8 cellular contexts compared by ENCODE assay signal in genomic region chr2:189580662-189581353, GRCh38. TPM values are rescaled to one million over a fixed set of nuclear protein-coding genes. Genes with fewer than 3 reads are reported as not detected.
DNase-seq lines count a peak whose midpoint lies in the region; ATAC-seq, FAIRE-seq and TF ChIP-seq lines count a peak whose summit lies in the region.

TSS of gene SLC40A1 (minus strand) at chr2:189580786. CDS start at chr2:189580460, 326 bp downstream.

- H3K9me3 ChIP-seq in HEK293 (ENCODE audit: control insufficient read depth, insufficient read depth, low read depth, low read length), result no peaks in the 10 kb centered on the region
- no peaks in the 10 kb centered on the region for H3K9me3 ChIP-seq in colonic mucosa

- FAIRE-seq in H54 (lab: Jason Lieb, UNC), result no peak

- H3K36me3 ChIP-seq in HEK293 (ENCODE audit: control insufficient read depth in 2 of 2, insufficient read depth in 1 of 2, low read length in 2 of 2), result peaks cover 0 to 10% of the 10 kb centered on the region in 2 experiments; a peak in 1 of 3 replicates
- no peaks in the 10 kb centered on the region for H3K36me3 ChIP-seq in colonic mucosa

- POLR2A ChIA-PET in HEK293 (lab: Yijun Ruan, JAX), result interaction anchor here (0.6 to 1.6 kb wide), 17 partner anchors 8 to 140 kb away, joined by 3 to 8 read pairs (median 4); partner anchors contain the start of gene WDR75
- POLR2A ChIA-PET in activated CD4-positive, alpha-beta T cell treated with anti-CD3 and anti-CD28 coated beads for 36 hours (lab: Charles Lee), result interaction anchor here (0.6 to 0.9 kb wide), 3 partner anchors 13 to 82 kb away, joined by 4 to 11 read pairs (median 5); no protein-coding TSS in a partner anchor

- H3K4me3 ChIP-seq in HEK293 (ENCODE audit: low read depth, low read length) (peak within 1 kb of the TSS; percentile 57), colonic mucosa (peak within 1 kb of the TSS; percentile 58)

- H3K27ac ChIP-seq in HEK293 (ENCODE audit: extremely low read depth, low read depth, low read length), result peak within 1 kb of the TSS; percentile 60; the same call in 1 of the 2 replicates
- H3K27ac ChIP-seq in colonic mucosa, result peak within 1 kb of the TSS; percentile 95

- intact Hi-C loops in activated CD4-positive, alpha-beta T cell treated with anti-CD3 and anti-CD28 coated beads for 36 hours (cut with DNase I, micrococcal nuclease), result loop anchor here (1.0 to 5.0 kb wide), 4 partner anchors 60 to 201 kb away; partner anchors contain the start of genes WDR75 (in 2 of the 2), ORMDL1 (in 1 of the 2) and PMS1 (in 1 of the 2)
- intact Hi-C loops in colonic mucosa (cut with DNase I) (no loop called here), left colon (cut with DNase I, micrococcal nuclease) (no loop called here)

- TF ChIP-seq CTCF in HEK293 (tag by site-specific recombination; IDR thresholded peaks at IDR 0.05), result no peak
- TF ChIP-seq CTCF in colonic mucosa (IDR thresholded peaks at IDR 0.05), result no peak

- H3K27ac Mint-ChIP-seq in activated CD4-positive, alpha-beta T cell treated with anti-CD3 and anti-CD28 coated beads for 36 hours, result peak within 1 kb of the TSS; percentile 80

- H3K27me3 Mint-ChIP-seq in activated CD4-positive, alpha-beta T cell treated with anti-CD3 and anti-CD28 coated beads for 36 hours, result peaks cover 16% of the 10 kb centered on the region

- peak; percentile 84 for DNase-seq in DMS53 treated with DMSO at 0.1 percent for 48 hours (lab: John Stamatoyannopoulos, UW; ENCODE audit: unreplicated experiment)
- peak; percentile 66 to 85 for DNase-seq in NCI-H1930 (lab: John Stamatoyannopoulos, UW)
- peak; percentile 82 for DNase-seq in activated CD4-positive, alpha-beta T cell treated with anti-CD3 and anti-CD28 coated beads for 36 hours
- peak; percentile 82 for DNase-seq in colonic mucosa
- peak; percentile 80 to 87 for DNase-seq in left colon
- DNase-seq in stimulated activated CD4-positive, alpha-beta T cell treated with anti-CD3 and anti-CD28 coated beads, Interleukin-15, amount 100 ng/mL, for 24 hours, result peak; percentile 79
- no peak for DNase-seq in H54 (ENCODE audit: insufficient read length, low spot score)

- H3K27me3 ChIP-seq in colonic mucosa, result no peaks in the 10 kb centered on the region

- H3K36me3 Mint-ChIP-seq in activated CD4-positive, alpha-beta T cell treated with anti-CD3 and anti-CD28 coated beads for 36 hours (ENCODE audit: low read depth), result no peaks in the 10 kb centered on the region

- H3K9me3 Mint-ChIP-seq in activated CD4-positive, alpha-beta T cell treated with anti-CD3 and anti-CD28 coated beads for 36 hours (ENCODE audit: low read depth), result no peaks in the 10 kb centered on the region

- peak; percentile 97 for ATAC-seq in activated CD4-positive, alpha-beta T cell treated with anti-CD3 and anti-CD28 coated beads for 36 hours
- peak; percentile 92 for ATAC-seq in left colon

- no peaks in the 10 kb centered on the region for H3K4me1 ChIP-seq in HEK293 (ENCODE audit: control insufficient read depth, insufficient read depth, low read length)
- peaks cover 5% of the 10 kb centered on the region for H3K4me1 ChIP-seq in colonic mucosa

- H3K9ac ChIP-seq in colonic mucosa (ENCODE audit: low read depth in 2 of 2, low read length in 2 of 2), result peak within 1 kb of the TSS; percentile 83 to 91

- TF ChIP-seq POLR2A in H54 (IDR thresholded peaks at IDR 0.05; ENCODE audit: low read depth, low read length), result no peak

- peaks cover 41% of the 10 kb centered on the region for H3K4me1 Mint-ChIP-seq in activated CD4-positive, alpha-beta T cell treated with anti-CD3 and anti-CD28 coated beads for 36 hours

- peak within 1 kb of the TSS; percentile 75 for H3K4me3 Mint-ChIP-seq in activated CD4-positive, alpha-beta T cell treated with anti-CD3 and anti-CD28 coated beads for 36 hours

- CTCF ChIA-PET in HEK293 (lab: Yijun Ruan, JAX), result interaction anchor here (0.7 to 1.9 kb wide), 3 partner anchors 11 to 80 kb away, joined by 3 to 6 read pairs (median 6); partner anchors contain the start of gene ASNSD1
- CTCF ChIA-PET in activated CD4-positive, alpha-beta T cell treated with anti-CD3 and anti-CD28 coated beads for 36 hours (lab: Charles Lee), result interaction anchor here (0.5 to 1.1 kb wide), 6 partner anchors 10 to 1915 kb away, joined by 3 to 6 read pairs (median 4); no protein-coding TSS in a partner anchor

TF ChIP-seq in HEK293, 187 proteins besides CTCF, POLR2A, EP300 and RAD21 (continues in another document):
- TF ChIP-seq PRDM10 (tag by site-specific recombination; IDR thresholded peaks at IDR 0.05) (peak; percentile 37; the same call in 1 of the 2 replicates), ZNF155 (tag by site-specific recombination; IDR thresholded peaks at IDR 0.05) (no peak), TCF7L2 (IDR thresholded peaks at IDR 0.05; ENCODE audit: borderline replicate concordance, low read depth, low read length) (no peak), ZNF426 (tag by site-specific recombination; IDR thresholded peaks at IDR 0.05) (no peak), KLF8 (tag by site-specific recombination; IDR thresholded peaks at IDR 0.05) (peak; percentile 28; the same call in 1 of the 2 replicates), ZNF660 (tag by site-specific recombination; IDR thresholded peaks at IDR 0.05) (peak; percentile 79; the same call in 1 of the 2 replicates), ZNF223 (tag by site-specific recombination; IDR thresholded peaks at IDR 0.05) (no peak), WT1 (tag by site-specific recombination; IDR thresholded peaks at IDR 0.05) (no peak), ZBTB7A (tag by site-specific recombination; IDR thresholded peaks at IDR 0.05; ENCODE audit: low read depth) (no peak), ZNF292 (tag by site-specific recombination; IDR thresholded peaks at IDR 0.05; ENCODE audit: borderline replicate concordance, low read depth) (no peak), ZNF335 (tag by site-specific recombination; conservative IDR thresholded peaks at IDR 0.05) (peak; percentile 59), PRDM6 (tag by site-specific recombination; IDR thresholded peaks at IDR 0.05) (no peak), ZNF23 (tag by site-specific recombination; IDR thresholded peaks at IDR 0.05; ENCODE audit: borderline replicate concordance) (no peak), ZNF239 (tag by site-specific recombination; IDR thresholded peaks at IDR 0.05) (no peak), ZBTB21 (tag by site-specific recombination; IDR thresholded peaks at IDR 0.05) (no peak), ZNF830 (tag by site-specific recombination; IDR thresholded peaks at IDR 0.05; ENCODE audit: low read depth) (no peak)

RNA-seq across cellular contexts. Expression of gene SLC40A1, which starts in this region (rescaled TPM):
- total RNA-seq in activated CD4-positive, alpha-beta T cell treated with anti-CD3 and anti-CD28 coated beads for 36 hours, result 1 to 10 TPM; 4.2 TPM
- total RNA-seq in colonic mucosa (100 to 1,000 TPM in 1 of 2 donors, 10 to 100 TPM in 1; 43.6 to 183 TPM), left colon (100 to 1,000 TPM; 135 to 245 TPM)

Comparison
In these comparisons a context has a peak if more than half of its experiments do, and no peak if none do; other contexts are left out.
1. RNA of gene SLC40A1 (total RNA-seq): 135 to 245 TPM in left colon and 43.6 to 183 TPM in colonic mucosa; 4.2 TPM in activated CD4-positive, alpha-beta T cell treated with anti-CD3 and anti-CD28 coated beads for 36 hours; every median in the first group is over 4 times any median in the second.
2. intact Hi-C loops: an anchor here in activated CD4-positive, alpha-beta T cell treated with anti-CD3 and anti-CD28 coated beads for 36 hours (1.0 to 5.0 kb wide); none called in colonic mucosa and left colon.